ENCODE assay signal across 18 cellular contexts in genomic region chr6:149154137-149154900, GRCh38.
DNase-seq lines count a peak whose midpoint lies in the region; ATAC-seq, FAIRE-seq and TF ChIP-seq lines count a peak whose summit lies in the region.
"Had no signal": no experiment of that assay in that cellular context is flagged by ENCODE, and none has a peak within 500 bp of the region (broad histone marks: within the 10 kb centered on the region; RNA-seq: fewer than 3 reads in every experiment).

No MANE protein-coding gene starts in this region.

- ATAC-seq in CD4-positive, alpha-beta T cell (ENCODE audit: poor library complexity): no peak
- ATAC-seq in HG03108 (IDR thresholded peaks at IDR 0.05; ENCODE audit: unreplicated experiment) (no peak), Right ventricle myocardium superior (ENCODE audit: poor library complexity) (no peak)

- CTCF ChIA-PET in CD4-positive, alpha-beta T cell (lab: Charles Lee): interaction anchor here (0.9 to 1.0 kb wide), 2 partner anchors 72 to 162 kb away, joined by 3 read pairs; no protein-coding TSS in a partner anchor

- peaks cover 37% of the 10 kb centered on the region for H3K4me1 Mint-ChIP-seq in CD4-positive, alpha-beta T cell (ENCODE audit: low read depth)
- H3K4me1 Mint-ChIP-seq in activated T-helper 2 cell treated with anti-CD3 and anti-CD28 coated beads, Interferon-gamma antibody, Interleukin-2, Interleukin-4, amounts not matched to agents 10 μg/mL and 5 μg/mL and 100 μg/mL, durations not matched to agents 14 hours and 24 hours and 36 hours (ENCODE audit: low read depth): peaks cover 56% of the 10 kb centered on the region

- FAIRE-seq in GM18507 (lab: Jason Lieb, UNC): peak; percentile 44

- no peak for TF ChIP-seq CTCF in CD4-positive, alpha-beta T cell (IDR thresholded peaks at IDR 0.05)

- H3K27ac Mint-ChIP-seq in CD4-positive, alpha-beta T cell: peak overlapping the region; percentile 14
- H3K27ac Mint-ChIP-seq in activated T-helper 2 cell treated with anti-CD3 and anti-CD28 coated beads, Interferon-gamma antibody, Interleukin-2, Interleukin-4, amounts not matched to agents 10 μg/mL and 5 μg/mL and 100 μg/mL, durations not matched to agents 14 hours and 24 hours and 36 hours: peak overlapping the region; percentile 92
- H3K27ac Mint-ChIP-seq: B cell had no signal

- H3K27ac ChIP-seq in CD4-positive, alpha-beta T cell (ENCODE audit: low read depth, low read length): no peak overlapping the region
- H3K27ac ChIP-seq: hepatocyte, testis had no signal

- H3K9me3 ChIP-seq in CD4-positive, alpha-beta T cell (ENCODE audit: control insufficient read depth, low read length): no peaks in the 10 kb centered on the region
- H3K9me3 ChIP-seq: testis had no signal

- no peaks in the 10 kb centered on the region for H3K36me3 Mint-ChIP-seq in CD4-positive, alpha-beta T cell (ENCODE audit: low read depth)
- H3K36me3 Mint-ChIP-seq in activated T-helper 2 cell treated with anti-CD3 and anti-CD28 coated beads, Interferon-gamma antibody, Interleukin-2, Interleukin-4, amounts not matched to agents 10 μg/mL and 5 μg/mL and 100 μg/mL, durations not matched to agents 14 hours and 24 hours and 36 hours (ENCODE audit: low read depth): peaks cover 68% of the 10 kb centered on the region
- H3K36me3 Mint-ChIP-seq: brain had no signal

- no peaks in the 10 kb centered on the region for H3K27me3 Mint-ChIP-seq in CD4-positive, alpha-beta T cell
- no peaks in the 10 kb centered on the region for H3K27me3 Mint-ChIP-seq in activated T-helper 2 cell treated with anti-CD3 and anti-CD28 coated beads, Interferon-gamma antibody, Interleukin-2, Interleukin-4, amounts not matched to agents 10 μg/mL and 5 μg/mL and 100 μg/mL, durations not matched to agents 14 hours and 24 hours and 36 hours (ENCODE audit: low read depth)
- H3K27me3 Mint-ChIP-seq: B cell, brain had no signal

- H3K9me3 Mint-ChIP-seq in CD4-positive, alpha-beta T cell: peaks cover 2% of the 10 kb centered on the region
- H3K9me3 Mint-ChIP-seq in activated T-helper 2 cell treated with anti-CD3 and anti-CD28 coated beads, Interferon-gamma antibody, Interleukin-2, Interleukin-4, amounts not matched to agents 10 μg/mL and 5 μg/mL and 100 μg/mL, durations not matched to agents 14 hours and 24 hours and 36 hours: peaks cover 24% of the 10 kb centered on the region

- H3K27me3 ChIP-seq in CD4-positive, alpha-beta T cell (ENCODE audit: control insufficient read depth, insufficient read depth, low read length): no peaks in the 10 kb centered on the region
- H3K27me3 ChIP-seq: hepatocyte, testis had no signal

- DNase-seq in CD4-positive, alpha-beta T cell: no peak
- DNase-seq in GM18507 (ENCODE audit: extremely low spot score, insufficient read length, low read depth) (no peak), fibroblast of peridontal ligament (ENCODE audit: extremely low read depth) (peak; percentile 9), COLO829 (ENCODE audit: low spot score) (no peak), Right ventricle myocardium superior (no peak)
- no peak for DNase-seq in activated T-helper 2 cell treated with anti-CD3 and anti-CD28 coated beads, Interferon-gamma antibody, Interleukin-2, Interleukin-4, amounts not matched to agents 10 μg/mL and 5 μg/mL and 100 μg/mL, durations not matched to agents 14 hours and 24 hours and 36 hours (ENCODE audit: low spot score)
- DNase-seq: activated effector memory CD4-positive, alpha-beta T cell treated with Interleukin-2 at 50 U/mL for 16 hours; kidney glomerular epithelial cell; MM.1S; NCI-H2029; NCI-H510A treated with DMSO at 0.1 percent for 48 hours; SHP77 treated with DMSO at 0.1 percent for 48 hours; T1000; testis had no signal

- intact Hi-C loops in CD4-positive, alpha-beta T cell (cut with DNase I, micrococcal nuclease): no loop called here
- intact Hi-C loops in activated T-helper 2 cell treated with anti-CD3 and anti-CD28 coated beads, Interferon-gamma antibody, Interleukin-2, Interleukin-4, amounts not matched to agents 10 μg/mL and 5 μg/mL and 100 μg/mL, durations not matched to agents 14 hours and 24 hours and 36 hours (cut with micrococcal nuclease): loop anchor here (5.0 kb wide), 1 partner anchor 233 kb away; no protein-coding TSS in a partner anchor
- intact Hi-C loops in Right ventricle myocardium superior (cut with DNase I): no loop called here

- POLR2A ChIA-PET in CD4-positive, alpha-beta T cell (lab: Charles Lee): interaction anchor here (0.6 to 3.6 kb wide), 3 partner anchors 104 to 163 kb away, joined by 3 to 11 read pairs (median 3); partner anchors contain the start of gene TAB2

- no peak overlapping the region for H3K4me3 Mint-ChIP-seq in CD4-positive, alpha-beta T cell
- H3K4me3 Mint-ChIP-seq in activated T-helper 2 cell treated with anti-CD3 and anti-CD28 coated beads, Interferon-gamma antibody, Interleukin-2, Interleukin-4, amounts not matched to agents 10 μg/mL and 5 μg/mL and 100 μg/mL, durations not matched to agents 14 hours and 24 hours and 36 hours (ENCODE audit: low read depth): no peak overlapping the region
- H3K4me3 Mint-ChIP-seq: B cell, brain had no signal
